In genomic region chr2:10047616-10048500, GRCh38 we compare ENCODE assay signal across 17 cellular contexts. TPM values are rescaled to one million over a fixed set of nuclear protein-coding genes. Genes with fewer than 3 reads are reported as not detected.
A peak's percentile ranks its signal among the peaks of the same experiment; 100 is the strongest.
DNase-seq lines count a peak whose midpoint lies in the region; ATAC-seq and TF ChIP-seq lines count a peak whose summit lies in the region.
"Had no signal": no experiment of that assay in that cellular context is flagged by ENCODE, and none has a peak within 500 bp of the region (broad histone marks: within the 10 kb centered on the region; RNA-seq: fewer than 3 reads in every experiment).

No MANE protein-coding gene starts in this region.

- H3K27ac Mint-ChIP-seq in neural crest cell (ENCODE audit: unreplicated experiment) (peak overlapping the region; percentile 13), MCF 10A (ENCODE audit: low read depth, unreplicated experiment) (no peak overlapping the region)
- H3K27ac Mint-ChIP-seq: activated naive CD4-positive, alpha-beta T cell treated with anti-CD3 and anti-CD28 coated beads, Interleukin-2, amount 50 U/mL, for 72 hours; T-helper 2 cell treated with Interferon-gamma antibody and Interleukin-4, amounts not matched to agents 5 μg/mL and 100 μg/mL, for 36 hours had no signal

- H3K4me3 Mint-ChIP-seq in neural crest cell (peak overlapping the region; percentile 49), MCF 10A (ENCODE audit: unreplicated experiment) (no peak overlapping the region)
- H3K4me3 Mint-ChIP-seq: T-helper 2 cell treated with Interferon-gamma antibody and Interleukin-4, amounts not matched to agents 5 μg/mL and 100 μg/mL, for 36 hours had no signal

- no peak for TF ChIP-seq EP300 in esophagus muscularis mucosa (IDR thresholded peaks at IDR 0.05)

- no peak overlapping the region for H3K4me3 ChIP-seq in cardiac muscle cell
- no peak overlapping the region for H3K4me3 ChIP-seq in esophagus muscularis mucosa
- H3K4me3 ChIP-seq in tibial artery = no peak overlapping the region
- H3K4me3 ChIP-seq: lung, thoracic aorta had no signal

- TF ChIP-seq CTCF in cardiac muscle cell (IDR thresholded peaks at IDR 0.05; ENCODE audit: low read depth, low read length) (no peak), esophagus muscularis mucosa (IDR thresholded peaks at IDR 0.05) (no peak), neural crest cell (conservative IDR thresholded peaks at IDR 0.05) (no peak), tibial artery (IDR thresholded peaks at IDR 0.05) (no peak), MCF 10A (IDR thresholded peaks at IDR 0.05; ENCODE audit: unreplicated experiment) (no peak)

- H3K27me3 ChIP-seq in cardiac muscle cell (no peaks in the 10 kb centered on the region), esophagus muscularis mucosa (no peaks in the 10 kb centered on the region), tibial artery (no peaks in the 10 kb centered on the region)

- H3K9me3 ChIP-seq in cardiac muscle cell (ENCODE audit: low read depth) (no peaks in the 10 kb centered on the region), esophagus muscularis mucosa (no peaks in the 10 kb centered on the region), tibial artery (no peaks in the 10 kb centered on the region)
- H3K9me3 ChIP-seq: thoracic aorta had no signal

- WGBS in esophagus muscularis mucosa = 87% methylated on average over 15 of the region's 15 CpGs

- CTCF ChIA-PET in MCF 10A (lab: Yijun Ruan, JAX) = interaction anchor here (0.6 to 5.3 kb wide), 30 partner anchors 9 to 585 kb away, joined by 3 to 81 read pairs (median 4); no protein-coding TSS in a partner anchor

- peaks cover 10% of the 10 kb centered on the region for H3K36me3 Mint-ChIP-seq in neural crest cell (ENCODE audit: low read depth)
- H3K36me3 Mint-ChIP-seq in MCF 10A (ENCODE audit: insufficient read depth, unreplicated experiment) = peaks cover 36% of the 10 kb centered on the region

- no peak for ATAC-seq in Right ventricle myocardium inferior
- ATAC-seq in HG03025 (IDR thresholded peaks at IDR 0.05; ENCODE audit: low FRiP score, unreplicated experiment) = no peak
- ATAC-seq: activated naive CD4-positive, alpha-beta T cell treated with anti-CD3 and anti-CD28 coated beads, Interleukin-2, amount 50 U/mL, for 72 hours had no signal

- POLR2A ChIA-PET in MCF 10A (lab: Yijun Ruan, JAX) = interaction anchor here (0.6 to 2.1 kb wide), 9 partner anchors 63 to 434 kb away, joined by 3 to 7 read pairs (median 3); no protein-coding TSS in a partner anchor

- TF ChIP-seq POLR2A in esophagus muscularis mucosa (IDR thresholded peaks at IDR 0.05; ENCODE audit: low read depth) = no peak

- H3K27ac ChIP-seq in cardiac muscle cell (peak overlapping the region; percentile 17), esophagus muscularis mucosa (replicated peaks in 1 of 4) (peak overlapping the region; percentile 96 to 99 (median 98)), tibial artery (peak overlapping the region; percentile 5 to 41)
- H3K27ac ChIP-seq: 22Rv1, thoracic aorta, WERI-Rb-1 had no signal

- H3K27me3 Mint-ChIP-seq in neural crest cell (ENCODE audit: low read depth) (no peaks in the 10 kb centered on the region), MCF 10A (ENCODE audit: insufficient read depth, unreplicated experiment) (no peaks in the 10 kb centered on the region)

- no TSS peak for BruUV-seq in MCF 10A (replicated peaks; lab: Mats Ljungman, UMichigan)

- H3K4me1 Mint-ChIP-seq in neural crest cell (peaks cover 6% of the 10 kb centered on the region), MCF 10A (ENCODE audit: insufficient read depth, unreplicated experiment) (peaks cover 4% of the 10 kb centered on the region)

- H3K4me1 ChIP-seq in cardiac muscle cell (ENCODE audit: low read depth) = no peaks in the 10 kb centered on the region
- H3K4me1 ChIP-seq in esophagus muscularis mucosa = peaks cover 59 to 69% (median 65%) of the 10 kb centered on the region in 4 donors
- peaks cover 0 to 52% (median 39%) of the 10 kb centered on the region in 4 donors for H3K4me1 ChIP-seq in tibial artery

- DNase-seq in cardiac muscle cell (ENCODE audit: low read depth in 1 of 2, low spot score in 1 of 2) (no peak), Right ventricle myocardium inferior (ENCODE audit: missing footprints) (no peak), esophagus muscularis mucosa (ENCODE audit: extremely low spot score) (no peak), neural crest cell (ENCODE audit: low read depth, low spot score) (no peak), tibial artery (no peak), nucleus accumbens (lab: John Stamatoyannopoulos, UW) (no peak), MCF 10A (ENCODE audit: unreplicated experiment) (no peak)
- DNase-seq: activated CD4-positive, alpha-beta T cell treated with anti-CD3 and anti-CD28 coated beads, Interleukin-2, amount 50 U/mL, for 1 hour; DMS79; occipital lobe; WERI-Rb-1 had no signal

- intact Hi-C loops in Right ventricle myocardium inferior (cut with DNase I) (loop anchor here (1.0 to 10.0 kb wide), 3 partner anchors 64 to 493 kb away; partner anchors contain the start of gene ADAM17), esophagus muscularis mucosa (cut with DNase I) (loop anchor here (2.0 kb wide), 2 partner anchors 65 to 233 kb away; no protein-coding TSS in a partner anchor), tibial artery (cut with DNase I; ENCODE audit: low total_unique reads) (loop anchor here (2.0 to 5.0 kb wide), 2 partner anchors 63 to 236 kb away; no protein-coding TSS in a partner anchor), MCF 10A (cut with micrococcal nuclease) (loop anchor here (1.0 to 10.0 kb wide), 4 partner anchors 64 to 493 kb away; partner anchors contain the start of gene ADAM17)

- H3K9me3 Mint-ChIP-seq in neural crest cell (no peaks in the 10 kb centered on the region), MCF 10A (ENCODE audit: unreplicated experiment) (no peaks in the 10 kb centered on the region)
- H3K9me3 Mint-ChIP-seq: activated naive CD4-positive, alpha-beta T cell treated with anti-CD3 and anti-CD28 coated beads, Interleukin-2, amount 50 U/mL, for 72 hours; T-helper 2 cell treated with Interferon-gamma antibody and Interleukin-4, amounts not matched to agents 5 μg/mL and 100 μg/mL, for 36 hours had no signal

- H3K36me3 ChIP-seq in cardiac muscle cell (peaks cover 18% of the 10 kb centered on the region), esophagus muscularis mucosa (peaks cover 22 to 71% (median 55%) of the 10 kb centered on the region in 4 donors), tibial artery (peaks cover 20 to 62% (median 41%) of the 10 kb centered on the region in 3 donors)

RNA-seq across cellular contexts. Expression of gene KLF11, which starts 4.5 kb away (rescaled TPM):
- total RNA-seq in cardiac muscle cell (11.0 and 11.9 TPM in 2 replicates), Right ventricle myocardium inferior (28.2 TPM), esophagus muscularis mucosa (10 to 100 TPM; 15.8 to 51.6 (median 33.9) TPM), neural crest cell (8.2 and 8.5 TPM in 2 replicates), MCF 10A (2022) (7.1 and 10.0 TPM in 2 replicates)
- polyA plus RNA-seq in cardiac muscle cell = 13.0 and 14.4 TPM in 2 replicates

RNA-seq across cellular contexts. Expression of gene CYS1, which starts 32.4 kb away (rescaled TPM):
- 0.89 and 0.92 TPM in 2 replicates for total RNA-seq in cardiac muscle cell
- 0.10 and 1.1 TPM in 2 replicates for polyA plus RNA-seq in cardiac muscle cell
- total RNA-seq in Right ventricle myocardium inferior = 3.2 TPM
- total RNA-seq in esophagus muscularis mucosa = 10 to 100 TPM; 16.9 to 56.4 (median 35.4) TPM
- total RNA-seq in neural crest cell = not detected in 2 replicates
- not detected in 2 replicates for total RNA-seq in MCF 10A (2022)
- total RNA-seq: activated naive CD4-positive, alpha-beta T cell treated with anti-CD3 and anti-CD28 coated beads, Interleukin-2, amount 50 U/mL, for 72 hours had no signal

Comparison
In these comparisons a context has a peak if more than half of its experiments do, and no peak if none do; other contexts are left out.
1. H3K27ac ChIP-seq: peak in every context shown above with its lines; median percentile 98 in esophagus muscularis mucosa; 23 in tibial artery; 17 in cardiac muscle cell.